ENCODE assay signal across 25 cellular contexts in genomic region chr6:143040018-143040417, GRCh38. TPM values are rescaled to one million over a fixed set of nuclear protein-coding genes. Genes with fewer than 3 reads are reported as not detected.
A peak's percentile ranks its signal among the peaks of the same experiment; 100 is the strongest.
DNase-seq lines count a peak whose midpoint lies in the region; ATAC-seq, FAIRE-seq and TF ChIP-seq lines count a peak whose summit lies in the region.
"Had no signal": no experiment of that assay in that cellular context is flagged by ENCODE, and none has a peak within 500 bp of the region (broad histone marks: within the 10 kb centered on the region; RNA-seq: fewer than 3 reads in every experiment).

No MANE protein-coding gene starts in this region.

- H3K27ac Mint-ChIP-seq in activated CD8-positive, alpha-beta memory T cell treated with anti-CD3 and anti-CD28 coated beads, Interleukin-2, amount 10 ng/mL, durations not matched to agents 7 days and 5 days: no peak overlapping the region
- H3K27ac Mint-ChIP-seq in CD4-positive, CD25-positive, alpha-beta regulatory T cell: no peak overlapping the region
- no peak overlapping the region for H3K27ac Mint-ChIP-seq in activated naive CD8-positive, alpha-beta T cell treated with anti-CD3 and anti-CD28 coated beads, Interleukin-2, amount 50 U/mL, for 24 hours
- H3K27ac Mint-ChIP-seq: CD4-positive, alpha-beta T cell had no signal

- CTCF ChIA-PET in activated CD8-positive, alpha-beta memory T cell treated with anti-CD3 and anti-CD28 coated beads, Interleukin-2, amount 10 ng/mL, durations not matched to agents 7 days and 5 days (lab: Charles Lee): interaction anchor here (1.3 kb wide), 1 partner anchor 20 kb away, joined by 4 read pairs; no protein-coding TSS in a partner anchor

- peaks cover 2% of the 10 kb centered on the region for H3K36me3 Mint-ChIP-seq in activated CD8-positive, alpha-beta memory T cell treated with anti-CD3 and anti-CD28 coated beads, Interleukin-2, amount 10 ng/mL, durations not matched to agents 7 days and 5 days
- no peaks in the 10 kb centered on the region for H3K36me3 Mint-ChIP-seq in CD4-positive, CD25-positive, alpha-beta regulatory T cell
- H3K36me3 Mint-ChIP-seq in activated naive CD8-positive, alpha-beta T cell treated with anti-CD3 and anti-CD28 coated beads, Interleukin-2, amount 50 U/mL, for 24 hours (ENCODE audit: low read depth): no peaks in the 10 kb centered on the region

- peaks cover 6% of the 10 kb centered on the region for H3K4me1 ChIP-seq in CD4-positive, CD25-positive, alpha-beta regulatory T cell (ENCODE audit: control insufficient read depth, insufficient read depth, low read length, poor library complexity, severe bottlenecking)
- H3K4me1 ChIP-seq: BE2C, Caco-2, SJCRH30 had no signal

- DNase-seq in activated CD8-positive, alpha-beta memory T cell treated with anti-CD3 and anti-CD28 coated beads, Interleukin-2, amount 10 ng/mL, durations not matched to agents 7 days and 5 days: no peak
- DNase-seq in activated CD8-positive, alpha-beta memory T cell treated with anti-CD3 and anti-CD28 coated beads for 24 hours: no peak
- no peak for DNase-seq in CD4-positive, CD25-positive, alpha-beta regulatory T cell
- DNase-seq in activated naive CD8-positive, alpha-beta T cell treated with anti-CD3 and anti-CD28 coated beads, Interleukin-2, amount 50 U/mL, for 24 hours: no peak
- no peak for DNase-seq in GM12891 (ENCODE audit: insufficient read length, low spot score)
- DNase-seq: 8988T; BE2C; Caco-2; CD4-positive, alpha-beta T cell; IMR-90; Karpas-422; MG63; NCI-H1048; NCI-H1436; NCI-H2029; NCI-H345; NCI-H524 treated with DMSO at 0.1 percent for 48 hours; SJCRH30 had no signal

- peaks cover 5% of the 10 kb centered on the region for H3K27me3 ChIP-seq in CD4-positive, CD25-positive, alpha-beta regulatory T cell (ENCODE audit: control insufficient read depth, insufficient read depth, low read length)
- H3K27me3 ChIP-seq: BE2C, MG63, SJCRH30 had no signal

- peak overlapping the region; percentile 30 for H3K4me3 Mint-ChIP-seq in activated CD8-positive, alpha-beta memory T cell treated with anti-CD3 and anti-CD28 coated beads, Interleukin-2, amount 10 ng/mL, durations not matched to agents 7 days and 5 days
- H3K4me3 Mint-ChIP-seq in CD4-positive, CD25-positive, alpha-beta regulatory T cell: peak overlapping the region in 1 of 4 donors; percentile 15
- no peak overlapping the region for H3K4me3 Mint-ChIP-seq in activated naive CD8-positive, alpha-beta T cell treated with anti-CD3 and anti-CD28 coated beads, Interleukin-2, amount 50 U/mL, for 24 hours
- H3K4me3 Mint-ChIP-seq: CD4-positive, alpha-beta T cell had no signal

- no peak for ATAC-seq in activated CD8-positive, alpha-beta memory T cell treated with anti-CD3 and anti-CD28 coated beads, Interleukin-2, amount 10 ng/mL, durations not matched to agents 7 days and 5 days
- ATAC-seq in CD4-positive, CD25-positive, alpha-beta regulatory T cell (ENCODE audit: low read depth in 2 of 2): no peak
- peak; percentile 14 for ATAC-seq in HG02885 (IDR thresholded peaks at IDR 0.05; ENCODE audit: poor library complexity, unreplicated experiment)
- peak; percentile 36 for ATAC-seq in activated naive CD8-positive, alpha-beta T cell treated with anti-CD3 and anti-CD28 coated beads, Interleukin-2, amount 50 U/mL, for 24 hours
- no peak for ATAC-seq in HG03469 (IDR thresholded peaks at IDR 0.05; ENCODE audit: unreplicated experiment)
- no peak for ATAC-seq in HG03139 (IDR thresholded peaks at IDR 0.05; ENCODE audit: unreplicated experiment)
- ATAC-seq: Panc1 had no signal

- peaks cover 2% of the 10 kb centered on the region for H3K9me3 Mint-ChIP-seq in activated CD8-positive, alpha-beta memory T cell treated with anti-CD3 and anti-CD28 coated beads, Interleukin-2, amount 10 ng/mL, durations not matched to agents 7 days and 5 days (ENCODE audit: low read depth)
- H3K9me3 Mint-ChIP-seq in CD4-positive, CD25-positive, alpha-beta regulatory T cell: peaks cover 0 to 4% (median 0%) of the 10 kb centered on the region in 7 donors
- H3K9me3 Mint-ChIP-seq in activated naive CD8-positive, alpha-beta T cell treated with anti-CD3 and anti-CD28 coated beads, Interleukin-2, amount 50 U/mL, for 24 hours: no peaks in the 10 kb centered on the region
- H3K9me3 Mint-ChIP-seq: CD4-positive, alpha-beta T cell had no signal

- H3K9me3 ChIP-seq in CD4-positive, CD25-positive, alpha-beta regulatory T cell (ENCODE audit: control insufficient read depth in 2 of 2, low read length in 2 of 2): no peaks in the 10 kb centered on the region
- H3K9me3 ChIP-seq: BE2C, Caco-2, MG63, SJCRH30 had no signal

- H3K27me3 Mint-ChIP-seq in activated CD8-positive, alpha-beta memory T cell treated with anti-CD3 and anti-CD28 coated beads, Interleukin-2, amount 10 ng/mL, durations not matched to agents 7 days and 5 days: peaks cover 30% of the 10 kb centered on the region
- H3K27me3 Mint-ChIP-seq in CD4-positive, CD25-positive, alpha-beta regulatory T cell: peaks cover 35% of the 10 kb centered on the region
- H3K27me3 Mint-ChIP-seq in activated naive CD8-positive, alpha-beta T cell treated with anti-CD3 and anti-CD28 coated beads, Interleukin-2, amount 50 U/mL, for 24 hours: peaks cover 17% of the 10 kb centered on the region

- H3K27ac ChIP-seq in CD4-positive, CD25-positive, alpha-beta regulatory T cell (ENCODE audit: insufficient read depth, low read length, poor library complexity, severe bottlenecking): no peak overlapping the region
- H3K27ac ChIP-seq: SJCRH30 had no signal

- TF ChIP-seq POLR2A in GM12891 (IDR thresholded peaks at IDR 0.05; ENCODE audit: low read depth, low read length): no peak

- H3K36me3 ChIP-seq in CD4-positive, CD25-positive, alpha-beta regulatory T cell (ENCODE audit: control insufficient read depth, insufficient read depth, low read length): no peaks in the 10 kb centered on the region
- H3K36me3 ChIP-seq: BE2C, MG63, SJCRH30 had no signal

- peaks cover 13% of the 10 kb centered on the region for H3K4me1 Mint-ChIP-seq in activated CD8-positive, alpha-beta memory T cell treated with anti-CD3 and anti-CD28 coated beads, Interleukin-2, amount 10 ng/mL, durations not matched to agents 7 days and 5 days
- H3K4me1 Mint-ChIP-seq in CD4-positive, CD25-positive, alpha-beta regulatory T cell: peaks cover 8 to 14% (median 12%) of the 10 kb centered on the region in 4 donors
- H3K4me1 Mint-ChIP-seq in activated naive CD8-positive, alpha-beta T cell treated with anti-CD3 and anti-CD28 coated beads, Interleukin-2, amount 50 U/mL, for 24 hours: peaks cover 10% of the 10 kb centered on the region

- FAIRE-seq in GM12891 (lab: Jason Lieb, UNC): no peak
- FAIRE-seq: G401.6, H54, HTR-8/SVneo had no signal

- peak overlapping the region; percentile 67 for H3K4me3 ChIP-seq in CD4-positive, CD25-positive, alpha-beta regulatory T cell (ENCODE audit: low read depth, low read length)
- H3K4me3 ChIP-seq: MG63, SJCRH30 had no signal

TF ChIP-seq in GM12891, 5 proteins besides CTCF, POLR2A, EP300 and RAD21:
- TF ChIP-seq TAF1 (IDR thresholded peaks at IDR 0.05; ENCODE audit: low read depth, low read length) (no peak), POLR2AphosphoS5 (IDR thresholded peaks at IDR 0.05; ENCODE audit: low read depth, low read length) (no peak), PAX5 (IDR thresholded peaks at IDR 0.05; ENCODE audit: insufficient read depth, low read length, severe bottlenecking) (no peak), POU2F2 (IDR thresholded peaks at IDR 0.05; ENCODE audit: low read depth, low read length) (no peak), SPI1 (IDR thresholded peaks at IDR 0.05; ENCODE audit: low read depth, low read length) (no peak)

RNA-seq across cellular contexts. Expression of gene AIG1, which starts 20.7 kb away (rescaled TPM):
- 1 to 10 TPM; 8.8 to 9.2 TPM for total RNA-seq in activated CD8-positive, alpha-beta memory T cell treated with anti-CD3 and anti-CD28 coated beads, Interleukin-2, amount 10 ng/mL, durations not matched to agents 7 days and 5 days
- 4.2 TPM for total RNA-seq in CD4-positive, CD25-positive, alpha-beta regulatory T cell
- 10 to 100 TPM in 3 of 4 donors, 1 to 10 TPM in 1; 7.5 to 19.6 (median 15.6) TPM for polyA plus RNA-seq in CD4-positive, CD25-positive, alpha-beta regulatory T cell
- 25.1 TPM for polyA plus RNA-seq in GM12891 (2012; ENCODE audit: low read depth, missing spikeins)

Comparison
In these comparisons a context has a peak if more than half of its experiments do, and no peak if none do; other contexts are left out.
1. ATAC-seq: peak in HG02885 (single experiment) and activated naive CD8-positive, alpha-beta T cell treated with anti-CD3 and anti-CD28 coated beads, Interleukin-2, amount 50 U/mL, for 24 hours (single experiment); none in activated CD8-positive, alpha-beta memory T cell treated with anti-CD3 and anti-CD28 coated beads, Interleukin-2, amount 10 ng/mL, durations not matched to agents 7 days and 5 days (single experiment), CD4-positive, CD25-positive, alpha-beta regulatory T cell (0 of 2), HG03469 (single experiment) and HG03139 (single experiment).